8 cellular contexts compared by ENCODE assay signal in the genomic region with DNA sequence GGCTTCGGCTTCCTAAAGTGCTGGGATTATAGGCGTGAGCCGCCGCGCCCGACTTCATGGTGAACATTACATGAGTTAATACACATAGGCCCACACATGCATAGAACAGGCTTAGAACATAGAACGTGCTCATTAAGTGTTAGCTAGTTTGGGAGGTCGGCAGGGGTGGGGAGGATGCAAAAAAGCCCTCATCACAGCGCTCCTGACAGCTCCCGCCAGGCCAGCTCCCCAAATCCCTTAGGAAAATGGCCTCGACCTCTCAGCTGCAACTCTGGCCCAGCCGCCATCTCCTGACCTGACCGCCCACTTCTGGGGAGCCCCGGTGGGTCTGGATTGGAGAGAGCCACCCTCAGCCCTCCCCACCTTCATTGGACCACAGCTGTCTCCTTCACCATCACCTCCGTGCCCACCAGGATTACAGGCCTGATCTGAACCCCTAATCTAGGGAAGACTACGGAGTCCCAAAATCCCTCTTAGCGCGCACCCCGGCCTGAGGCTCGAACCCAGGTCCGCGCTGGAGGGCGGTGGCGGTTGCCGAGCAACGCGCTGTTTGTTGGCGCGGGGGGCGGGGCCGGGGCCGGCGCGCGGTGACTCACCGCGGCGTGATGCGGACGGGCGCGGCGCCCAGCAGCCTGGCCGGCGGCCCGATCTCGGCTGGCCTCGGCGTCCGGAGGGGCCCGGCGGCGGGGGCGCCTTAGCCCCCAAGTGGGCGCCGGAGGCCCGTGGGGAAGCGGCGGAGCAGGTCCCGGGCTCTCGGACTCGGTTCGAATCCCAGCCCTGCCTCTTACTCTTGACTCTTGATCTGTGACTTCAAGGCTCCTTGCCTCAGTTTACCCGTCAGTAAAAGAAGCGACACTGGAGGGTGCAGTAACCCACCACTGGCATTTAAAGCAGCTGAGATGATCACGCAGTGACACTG. TPM values are rescaled to one million over a fixed set of nuclear protein-coding genes. Genes with fewer than 3 reads are reported as not detected.
DNase-seq lines count a peak whose midpoint lies in the region; ATAC-seq and TF ChIP-seq lines count a peak whose summit lies in the region.

No MANE protein-coding gene starts in this region.

- peak overlapping the region; percentile 98 for H2AFZ ChIP-seq in trophoblast cell (ENCODE audit: insufficient read depth, low read length, poor library complexity)

- ATAC-seq in SK-N-SH treated with all-trans-retinoic acid at 6 μM for 48 hours, result peak; percentile 8
- peak; percentile 40 for ATAC-seq in left ventricle myocardium superior
- ATAC-seq in GM18909 (IDR thresholded peaks at IDR 0.05; ENCODE audit: poor library complexity, unreplicated experiment), result no peak

- DNase-seq in BE2C (peak; percentile 91), HT1080 (ENCODE audit: low read depth) (peak; percentile 66), astrocyte of the cerebellum (ENCODE audit: low read depth) (no peak), left ventricle myocardium superior (peak; percentile 94), trophoblast cell (peak; percentile 71 to 86), NCI-H187 (lab: John Stamatoyannopoulos, UW) (no peak)

- no peak overlapping the region for H3K9ac ChIP-seq in trophoblast cell (ENCODE audit: low read length)

- peak overlapping the region; percentile 69 for H4K12ac ChIP-seq in trophoblast cell (ENCODE audit: low read depth, low read length)

- intact Hi-C loops in left ventricle myocardium superior (cut with micrococcal nuclease), result no loop called here

- peak overlapping the region; percentile 100 for H2BK5ac ChIP-seq in trophoblast cell (ENCODE audit: low read depth, low read length, poor library complexity)

- H3K4me3 ChIP-seq in BE2C (ENCODE audit: low read depth, low read length), result peak overlapping the region; percentile 22
- H3K4me3 ChIP-seq in astrocyte of the cerebellum (ENCODE audit: low read depth, low read length), result peak overlapping the region; percentile 1
- no peak overlapping the region for H3K4me3 ChIP-seq in trophoblast cell (ENCODE audit: low read depth, low read length)

- peak overlapping the region; percentile 100 for H3K14ac ChIP-seq in trophoblast cell (ENCODE audit: low read length)

- H2BK12ac ChIP-seq in trophoblast cell (ENCODE audit: low read length), result peak overlapping the region; percentile 100

- peaks cover 28% of the 10 kb centered on the region for H3K79me2 ChIP-seq in trophoblast cell (ENCODE audit: control insufficient read depth, insufficient read depth, low read length, poor library complexity)

- no peaks in the 10 kb centered on the region for H3K27me3 ChIP-seq in BE2C
- no peaks in the 10 kb centered on the region for H3K27me3 ChIP-seq in trophoblast cell (ENCODE audit: insufficient read depth, low read length)

- peak overlapping the region; percentile 95 for H3K27ac ChIP-seq in trophoblast cell (ENCODE audit: low read depth, low read length)

- H3K4me1 ChIP-seq in BE2C (peaks cover 22% of the 10 kb centered on the region), trophoblast cell (ENCODE audit: control insufficient read depth in 1 of 2, insufficient read depth in 2 of 2, low read length in 2 of 2) (peaks cover 48 to 51% of the 10 kb centered on the region in 2 experiments)

- peak overlapping the region; percentile 96 for H2AK5ac ChIP-seq in trophoblast cell (ENCODE audit: low read length)

- peaks cover 72% of the 10 kb centered on the region for H3K79me1 ChIP-seq in trophoblast cell (ENCODE audit: low read length)

- H2BK120ac ChIP-seq in trophoblast cell (ENCODE audit: insufficient read depth, low read length, poor library complexity), result peak overlapping the region; percentile 99

- H3K36me3 ChIP-seq in BE2C (no peaks in the 10 kb centered on the region), trophoblast cell (ENCODE audit: control insufficient read depth in 1 of 2, insufficient read depth in 2 of 2, low read length in 2 of 2) (no peaks in the 10 kb centered on the region)

- no peak overlapping the region for H3K23ac ChIP-seq in trophoblast cell (ENCODE audit: low read length)

- H4K91ac ChIP-seq in trophoblast cell (ENCODE audit: low read depth, low read length), result peak overlapping the region; percentile 100

- H3K9me3 ChIP-seq in BE2C (no peaks in the 10 kb centered on the region), trophoblast cell (ENCODE audit: insufficient read depth, low read depth, low read length) (no peaks in the 10 kb centered on the region)

- peak overlapping the region; percentile 13 for H3K4me2 ChIP-seq in trophoblast cell (ENCODE audit: low read length)

- no CpG with 5 or more reads among the region's 66 CpGs for WGBS in trophoblast cell (ENCODE audit: extremely low coverage, insufficient coverage, insufficient read length)

- in situ Hi-C loops in astrocyte of the cerebellum (cut with HindIII; ENCODE audit: low sequenced_read_pairs), result no loop called here

- H3K18ac ChIP-seq in trophoblast cell (ENCODE audit: low read length), result peak overlapping the region; percentile 99

- peak overlapping the region; percentile 99 for H4K8ac ChIP-seq in trophoblast cell (ENCODE audit: low read depth, low read length)

- no peak for TF ChIP-seq CTCF in BE2C (IDR thresholded peaks at IDR 0.05; ENCODE audit: low read depth, low read length)
- TF ChIP-seq CTCF in astrocyte of the cerebellum (IDR thresholded peaks at IDR 0.05; ENCODE audit: low read depth, low read length, missing control alignments), result no peak

- H3K4ac ChIP-seq in trophoblast cell (ENCODE audit: low read depth, low read length), result peak overlapping the region; percentile 98

TF ChIP-seq in SK-N-SH treated with all-trans-retinoic acid at 6 μM for 48 hours, 23 proteins besides CTCF, POLR2A, EP300 and RAD21:
- TF ChIP-seq CSDC2 (CRISPR knock-in tag; IDR thresholded peaks at IDR 0.05) (peak; percentile 51; the same call in 1 of the 2 replicates), ZFP3 (CRISPR knock-in tag; IDR thresholded peaks at IDR 0.05) (no peak), PATZ1 (CRISPR knock-in tag; IDR thresholded peaks at IDR 0.05; ENCODE audit: borderline replicate concordance) (peak; percentile 63; the same call in 1 of the 2 replicates)

RNA-seq across cellular contexts. Expression of gene NANOS3, which starts 26.7 kb away (rescaled TPM):
- 3.6 TPM for polyA plus RNA-seq in BE2C (2012; ENCODE audit: insufficient read depth, insufficient read length, low read depth)
- total RNA-seq in HT1080 (2014; rRNA removed; shearing (Covaris generic)), result not detected in 2 replicates
- not detected in 2 replicates for polyA plus RNA-seq in HT1080 (2015; cell fraction: cytosol; rRNA removed)
- polyA plus RNA-seq in HT1080 (2015; cell fraction: nucleus; rRNA removed), result not detected in 2 replicates
- 0.69 TPM for total RNA-seq in left ventricle myocardium superior
- polyA plus RNA-seq in trophoblast cell (2013), result 1.8 and 2.0 TPM in 2 replicates

RNA-seq across cellular contexts. Expression of gene ZSWIM4, which starts 55.0 kb away (rescaled TPM):
- polyA plus RNA-seq in BE2C (2012; ENCODE audit: insufficient read depth, insufficient read length, low read depth), result 13.4 TPM
- total RNA-seq in HT1080 (2014; rRNA removed; shearing (Covaris generic)), result 1.8 and 2.7 TPM in 2 replicates
- 8.2 and 9.2 TPM in 2 replicates for polyA plus RNA-seq in HT1080 (2015; cell fraction: cytosol; rRNA removed)
- 11.2 and 13.4 TPM in 2 replicates for polyA plus RNA-seq in HT1080 (2015; cell fraction: nucleus; rRNA removed)
- total RNA-seq in left ventricle myocardium superior, result 2.3 TPM
- polyA plus RNA-seq in trophoblast cell (2013), result 13.1 and 14.3 TPM in 2 replicates

RNA-seq across cellular contexts. Expression of gene BRME1, which starts 55.7 kb away (rescaled TPM):
- 3.8 TPM for polyA plus RNA-seq in BE2C (2012; ENCODE audit: insufficient read depth, insufficient read length, low read depth)
- 2.0 and 3.3 TPM in 2 replicates for total RNA-seq in HT1080 (2014; rRNA removed; shearing (Covaris generic))
- polyA plus RNA-seq in HT1080 (2015; cell fraction: cytosol; rRNA removed), result 0.55 and 0.97 TPM in 2 replicates
- 3.6 and 4.1 TPM in 2 replicates for polyA plus RNA-seq in HT1080 (2015; cell fraction: nucleus; rRNA removed)
- 0.72 TPM for total RNA-seq in left ventricle myocardium superior
- 1.1 TPM in 2 replicates for polyA plus RNA-seq in trophoblast cell (2013)

RNA-seq across cellular contexts. Expression of gene CC2D1A, which starts 55.8 kb away (rescaled TPM):
- polyA plus RNA-seq in BE2C (2012; ENCODE audit: insufficient read depth, insufficient read length, low read depth), result 20.2 TPM
- total RNA-seq in HT1080 (2014; rRNA removed; shearing (Covaris generic)), result 16.8 and 19.7 TPM in 2 replicates
- polyA plus RNA-seq in HT1080 (2015; cell fraction: cytosol; rRNA removed), result 15.0 and 15.7 TPM in 2 replicates
- 45.3 and 50.4 TPM in 2 replicates for polyA plus RNA-seq in HT1080 (2015; cell fraction: nucleus; rRNA removed)
- 19.6 TPM for total RNA-seq in left ventricle myocardium superior
- polyA plus RNA-seq in trophoblast cell (2013), result 17.6 and 17.8 TPM in 2 replicates

Comparison
In these comparisons a context has a peak if more than half of its experiments do, and no peak if none do; other contexts are left out.
1. DNase-seq: peak in BE2C (single experiment), HT1080 (single experiment), left ventricle myocardium superior (single experiment) and trophoblast cell (2 of 2); none in astrocyte of the cerebellum (single experiment) and NCI-H187 (0 of 2).